8 cellular contexts compared by ENCODE assay signal in the genomic region with DNA sequence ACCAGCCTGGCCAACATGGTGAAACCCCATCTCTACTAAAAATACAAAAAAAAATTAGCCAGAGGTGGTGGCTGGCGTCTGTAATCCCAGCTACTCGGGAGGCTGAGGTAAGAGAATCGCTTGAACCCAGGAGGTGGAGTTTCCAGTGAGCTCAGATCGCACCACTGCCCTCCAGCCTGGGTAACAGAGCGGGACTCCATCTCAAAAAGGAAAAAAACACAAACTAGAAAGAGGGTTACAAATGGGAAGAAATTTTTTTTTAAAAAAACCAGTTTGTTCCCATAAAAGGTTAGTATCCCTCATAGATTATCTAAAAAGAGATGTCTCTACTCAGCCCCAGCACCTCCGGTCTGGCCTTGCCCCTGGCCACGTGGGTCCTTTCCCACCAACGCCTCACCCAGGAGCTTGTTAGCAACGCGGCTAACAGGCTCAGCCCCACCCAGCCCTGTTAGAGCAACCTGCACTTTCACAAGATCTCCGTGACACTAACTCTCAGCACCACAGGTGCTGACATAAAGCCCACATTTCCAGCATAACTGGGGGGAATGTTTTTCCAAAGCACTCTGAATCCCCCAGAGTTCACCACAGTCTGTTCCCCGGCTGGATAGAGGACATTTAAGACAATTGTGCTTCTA. TPM values are rescaled to one million over a fixed set of nuclear protein-coding genes. Genes with fewer than 3 reads are reported as not detected.
DNase-seq lines count a peak whose midpoint lies in the region; ATAC-seq, FAIRE-seq and TF ChIP-seq lines count a peak whose summit lies in the region.

No MANE protein-coding gene starts in this region.

- no peak overlapping the region for H4K5ac ChIP-seq in mesendoderm (ENCODE audit: low read length)

- H3K27ac ChIP-seq in astrocyte (ENCODE audit: low read depth, low read length) (no peak overlapping the region), mesendoderm (ENCODE audit: low read depth, low read length) (peak overlapping the region; percentile 79)

- no peaks in the 10 kb centered on the region for H4K20me1 ChIP-seq in astrocyte (ENCODE audit: insufficient read depth, low read length)

- no peak for ATAC-seq in GM21447 (IDR thresholded peaks at IDR 0.05; ENCODE audit: unreplicated experiment)
- ATAC-seq in GM21619 (IDR thresholded peaks at IDR 0.05; ENCODE audit: unreplicated experiment) = no peak

- peaks cover 6% of the 10 kb centered on the region for H3K4me1 Mint-ChIP-seq in astrocyte (ENCODE audit: low read depth, unreplicated experiment)

- no peaks in the 10 kb centered on the region for H3K9me3 Mint-ChIP-seq in astrocyte (ENCODE audit: unreplicated experiment)

- peak overlapping the region; percentile 57 for H2BK5ac ChIP-seq in mesendoderm (ENCODE audit: low read length)

- peaks cover 22% of the 10 kb centered on the region for H3K79me1 ChIP-seq in mesendoderm (ENCODE audit: low read length)

- intact Hi-C loops in posterior vena cava (cut with DNase I) = no loop called here

- no peak overlapping the region for H3K4me3 ChIP-seq in astrocyte (ENCODE audit: insufficient read depth, low read depth, low read length)
- H3K4me3 ChIP-seq in mesendoderm (ENCODE audit: low read length) = peak overlapping the region; percentile 83

- no peak overlapping the region for H3K4me2 ChIP-seq in astrocyte (ENCODE audit: low read length)
- peak overlapping the region; percentile 82 for H3K4me2 ChIP-seq in mesendoderm (ENCODE audit: low read length)

- peak overlapping the region; percentile 93 for H3K56ac ChIP-seq in mesendoderm (ENCODE audit: low read length)

- H2AK5ac ChIP-seq in mesendoderm (ENCODE audit: low read length) = peak overlapping the region; percentile 70

- no peaks in the 10 kb centered on the region for H3K79me2 ChIP-seq in astrocyte (ENCODE audit: insufficient read depth, low read length)
- H3K79me2 ChIP-seq in mesendoderm (ENCODE audit: control insufficient read depth, insufficient read depth, low read length) = peaks cover 28% of the 10 kb centered on the region

- H3K9me3 ChIP-seq in astrocyte (ENCODE audit: insufficient read depth, low read depth, low read length) = no peaks in the 10 kb centered on the region

- H3K36me3 Mint-ChIP-seq in astrocyte (ENCODE audit: low read depth, unreplicated experiment) = peaks cover 9% of the 10 kb centered on the region

- peak overlapping the region; percentile 89 for H3K4me3 Mint-ChIP-seq in astrocyte (ENCODE audit: unreplicated experiment)

- peak overlapping the region; percentile 60 for H3K18ac ChIP-seq in mesendoderm (ENCODE audit: low read length)

- WGBS in mesendoderm (ENCODE audit: extremely low coverage, insufficient coverage, low lambda C conversion rate) = no CpG with 5 or more reads among the region's 12 CpGs

- peaks cover 11% of the 10 kb centered on the region for H3K27me3 Mint-ChIP-seq in astrocyte (ENCODE audit: low read depth, unreplicated experiment)

- no peak overlapping the region for H2BK15ac ChIP-seq in mesendoderm (replicated peaks; ENCODE audit: low read depth)

- no peak for TF ChIP-seq CTCF in astrocyte (IDR thresholded peaks at IDR 0.05; ENCODE audit: insufficient read depth, low read depth, low read length)

- H3K9ac ChIP-seq in astrocyte (ENCODE audit: low read length) (no peak overlapping the region), mesendoderm (ENCODE audit: low read length) (peak overlapping the region; percentile 83)

- H3K27ac Mint-ChIP-seq in astrocyte (ENCODE audit: unreplicated experiment) = peak overlapping the region; percentile 82

- no peak overlapping the region for H3K4ac ChIP-seq in mesendoderm (ENCODE audit: low read depth, low read length)

- no peak overlapping the region for H2BK120ac ChIP-seq in mesendoderm (ENCODE audit: low read depth, low read length)

- H3K4me1 ChIP-seq in astrocyte (ENCODE audit: insufficient read depth, low read length) = no peaks in the 10 kb centered on the region
- no peaks in the 10 kb centered on the region for H3K4me1 ChIP-seq in mesendoderm (ENCODE audit: control insufficient read depth, low read depth, low read length)

- no peak overlapping the region for H2AFZ ChIP-seq in astrocyte (ENCODE audit: low read depth, low read length)

- FAIRE-seq in astrocyte (lab: Jason Lieb, UNC) = no peak

- DNase-seq in DMS79 treated with DMSO at 0.1 percent for 48 hours (lab: John Stamatoyannopoulos, UW) (peak; percentile 51), NCI-H2227 treated with DMSO at 0.1 percent for 48 hours (lab: John Stamatoyannopoulos, UW) (peak; percentile 49), astrocyte (ENCODE audit: low read depth) (no peak), mesendoderm (peak; percentile 88), posterior vena cava (ENCODE audit: low spot score) (no peak), NCI-H82 (lab: John Stamatoyannopoulos, UW) (no peak)

- no peak overlapping the region for H3K23ac ChIP-seq in mesendoderm (ENCODE audit: low read length)

- peaks cover 62% of the 10 kb centered on the region for H3K27me3 ChIP-seq in astrocyte (ENCODE audit: insufficient read depth, low read length)
- no peaks in the 10 kb centered on the region for H3K27me3 ChIP-seq in mesendoderm (ENCODE audit: insufficient read depth, low read length, poor library complexity)

- no peak overlapping the region for H4K8ac ChIP-seq in mesendoderm (ENCODE audit: low read depth, low read length)

- H3K36me3 ChIP-seq in astrocyte (ENCODE audit: insufficient read depth, low read length) (no peaks in the 10 kb centered on the region), mesendoderm (ENCODE audit: control insufficient read depth, insufficient read depth, low read length) (peaks cover 9% of the 10 kb centered on the region)

RNA-seq across cellular contexts. Expression of a gene that starts 4.3 kb away (rescaled TPM):
- 50.7 and 56.9 TPM in 2 replicates for total RNA-seq in astrocyte
- polyA plus RNA-seq in mesendoderm (2013, experiment 1 of 2) = 602 TPM
- polyA plus RNA-seq in mesendoderm (2013, experiment 2 of 2) = 595 TPM
- 1 to 10 TPM; 2.1 to 2.2 TPM for total RNA-seq in posterior vena cava

RNA-seq across cellular contexts. Expression of a gene that starts 18.9 kb away (rescaled TPM):
- total RNA-seq in astrocyte = not detected in 2 replicates
- polyA plus RNA-seq in mesendoderm (2013, experiment 1 of 2) = 1.7 TPM
- 1.7 TPM for polyA plus RNA-seq in mesendoderm (2013, experiment 2 of 2)
- total RNA-seq in posterior vena cava = not detected

RNA-seq across cellular contexts. Expression of a gene that starts 19.0 kb away (rescaled TPM):
- total RNA-seq in astrocyte (0.18 and 0.38 TPM in 2 replicates), posterior vena cava (not detected)
- polyA plus RNA-seq in mesendoderm (2013, experiment 1 of 2) = not detected
- polyA plus RNA-seq in mesendoderm (2013, experiment 2 of 2) = not detected

RNA-seq across cellular contexts. Expression of a gene that starts 24.1 kb away (rescaled TPM):
- total RNA-seq in astrocyte = not detected in 2 replicates
- polyA plus RNA-seq in mesendoderm (2013, experiment 1 of 2) = 0.10 TPM
- 0.03 TPM for polyA plus RNA-seq in mesendoderm (2013, experiment 2 of 2)
- total RNA-seq in posterior vena cava = not detected

RNA-seq across cellular contexts. Expression of a gene that starts 36.3 kb away (rescaled TPM):
- total RNA-seq in astrocyte = 68.2 and 69.3 TPM in 2 replicates
- polyA plus RNA-seq in mesendoderm (2013, experiment 1 of 2) = 129 TPM
- polyA plus RNA-seq in mesendoderm (2013, experiment 2 of 2) = 132 TPM
- total RNA-seq in posterior vena cava = 10 to 100 TPM; 52.4 to 61.1 TPM

Comparison
In these comparisons a context has a peak if more than half of its experiments do, and no peak if none do; other contexts are left out.
1. DNase-seq: peak in DMS79 treated with DMSO at 0.1 percent for 48 hours (single experiment), NCI-H2227 treated with DMSO at 0.1 percent for 48 hours (single experiment) and mesendoderm (single experiment); none in astrocyte (single experiment), posterior vena cava (single experiment) and NCI-H82 (single experiment).
2. RNA of a gene that starts 4.3 kb away (total RNA-seq): 50.7 to 56.9 TPM in astrocyte; 2.1 to 2.2 TPM in posterior vena cava; every median in the first group is over 10 times any median in the second.